ENCODE assay signal across 32 cellular contexts in the genomic region with DNA sequence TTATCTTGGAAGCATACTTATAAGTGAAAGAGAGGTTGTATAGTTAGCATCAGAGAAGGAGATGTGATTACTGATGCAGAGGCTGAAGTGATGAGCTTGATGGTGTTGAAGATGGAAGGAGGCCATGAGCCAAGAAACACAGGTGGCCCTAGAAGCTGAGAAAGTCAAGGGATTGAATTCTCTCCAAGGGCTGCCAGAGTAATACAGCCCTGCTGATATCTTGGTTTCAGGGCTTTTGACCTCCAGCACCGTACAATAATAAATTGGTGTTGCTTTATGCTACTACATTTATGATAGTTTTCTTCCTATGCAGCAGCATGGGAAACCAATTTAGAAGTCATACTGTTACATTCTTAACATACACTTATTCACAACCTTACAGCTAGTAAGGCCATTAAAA.
"Had no signal": no experiment of that assay in that cellular context is flagged by ENCODE, and none has a peak within 500 bp of the region (broad histone marks: within the 10 kb centered on the region; RNA-seq: fewer than 3 reads in every experiment).

No MANE protein-coding gene starts in this region.

- H3K27me3 ChIP-seq: ascending aorta, brain microvascular endothelial cell, cardiac muscle cell had no signal

- DNase-seq: activated B cell treated with CpG ODN at 0.5 μM for 24 hours; activated CD4-positive, alpha-beta memory T cell treated with anti-CD3 and anti-CD28 coated beads for 36 hours; activated CD4-positive, alpha-beta T cell treated with anti-CD3 and anti-CD28 coated beads for 4 hours; activated CD4-positive, alpha-beta T cell treated with anti-CD3 and anti-CD28 coated beads, Interleukin-2, amount 10 ng/mL, durations not matched to agents 24 days and 14 days; activated CD4-positive, alpha-beta T cell treated with anti-CD3 and anti-CD28 coated beads, Interleukin-2, amount 50 U/mL, for 1 hour; activated CD4-positive, alpha-beta T cell treated with anti-CD3 and anti-CD28 coated beads, Interleukin-2, amount 50 U/mL, for 4 hours; activated CD4-positive, CD25-positive, alpha-beta regulatory T cell treated with anti-CD3 and anti-CD28 coated beads, Interleukin-2, amount 50 U/mL, for 72 hours; activated CD8-positive, alpha-beta memory T cell treated with anti-CD3 and anti-CD28 coated beads, Interleukin-2, amount 50 U/mL, for 4 hours; activated CD8-positive, alpha-beta T cell treated with anti-CD3 and anti-CD28 coated beads for 36 hours; activated effector memory CD4-positive, alpha-beta T cell treated with Interleukin-2 at 50 U/mL for 16 hours; activated gamma-delta T cell; activated naive CD4-positive, alpha-beta T cell treated with anti-CD3 and anti-CD28 coated beads, Interleukin-2, amount 10 ng/mL, durations not matched to agents 7 days and 5 days; activated naive CD4-positive, alpha-beta T cell treated with Interleukin-2 at 50 U/mL for 16 hours; activated naive CD8-positive, alpha-beta T cell treated with anti-CD3 and anti-CD28 coated beads, Interleukin-2, amount 10 ng/mL, durations not matched to agents 7 days and 5 days; activated naive CD8-positive, alpha-beta T cell treated with anti-CD3 and anti-CD28 coated beads, Interleukin-2, amount 50 U/mL, for 24 hours; activated T-cell treated with anti-CD3 and anti-CD28 coated beads, Interleukin-2, amount 50 U/mL, for 24 hours; activated T-cell treated with anti-CD3 and anti-CD28 coated beads, Interleukin-2, amount 50 U/mL, for 48 hours; amygdala; brain microvascular endothelial cell; caudate nucleus; T-helper 1 cell; T-helper 2 cell; T-helper 9 cell had no signal

- H3K4me1 Mint-ChIP-seq: activated CD4-positive, alpha-beta T cell treated with anti-CD3 and anti-CD28 coated beads, Interleukin-2, amount 10 ng/mL, durations not matched to agents 24 days and 14 days; activated naive CD4-positive, alpha-beta T cell treated with anti-CD3 and anti-CD28 coated beads, Interleukin-2, amount 10 ng/mL, durations not matched to agents 7 days and 5 days; activated naive CD4-positive, alpha-beta T cell treated with anti-CD3 and anti-CD28 coated beads, Interleukin-2, amount 50 U/mL, for 24 hours; activated naive CD8-positive, alpha-beta T cell treated with anti-CD3 and anti-CD28 coated beads, Interleukin-2, amount 10 ng/mL, durations not matched to agents 7 days and 5 days; activated naive CD8-positive, alpha-beta T cell treated with anti-CD3 and anti-CD28 coated beads, Interleukin-2, amount 50 U/mL, for 24 hours; central memory CD8-positive, alpha-beta T cell had no signal

- ATAC-seq: activated CD8-positive, alpha-beta T cell treated with anti-CD3 and anti-CD28 coated beads for 36 hours; activated naive CD8-positive, alpha-beta T cell treated with anti-CD3 and anti-CD28 coated beads, Interleukin-2, amount 50 U/mL, for 24 hours had no signal

- H3K4me3 Mint-ChIP-seq: activated B cell treated with CpG ODN at 0.5 μM for 24 hours; activated CD4-positive, alpha-beta memory T cell treated with anti-CD3 and anti-CD28 coated beads for 36 hours; activated CD4-positive, alpha-beta T cell treated with anti-CD3 and anti-CD28 coated beads, Interleukin-2, amount 10 ng/mL, durations not matched to agents 24 days and 14 days; activated CD8-positive, alpha-beta T cell treated with anti-CD3 and anti-CD28 coated beads for 36 hours; activated naive CD4-positive, alpha-beta T cell treated with anti-CD3 and anti-CD28 coated beads, Interleukin-2, amount 10 ng/mL, durations not matched to agents 7 days and 5 days; activated naive CD4-positive, alpha-beta T cell treated with anti-CD3 and anti-CD28 coated beads, Interleukin-2, amount 50 U/mL, for 24 hours; activated naive CD8-positive, alpha-beta T cell; activated naive CD8-positive, alpha-beta T cell treated with anti-CD3 and anti-CD28 coated beads, Interleukin-2, amount 10 ng/mL, durations not matched to agents 7 days and 5 days; activated naive CD8-positive, alpha-beta T cell treated with anti-CD3 and anti-CD28 coated beads, Interleukin-2, amount 50 U/mL, for 24 hours; activated T-cell treated with anti-CD3 and anti-CD28 coated beads, Interleukin-2, amount 50 U/mL, for 24 hours; central memory CD8-positive, alpha-beta T cell; T-helper 1 cell treated with Interleukin-12 subunit alpha and Interleukin-12 subunit beta and Interleukin-4 antibody, amounts not matched to agents 30 μg/mL and 1 μg/mL, for 36 hours; T-helper 2 cell treated with Interferon-gamma antibody and Interleukin-4, amounts not matched to agents 5 μg/mL and 100 μg/mL, for 36 hours had no signal

- H3K27me3 Mint-ChIP-seq: activated B cell treated with CpG ODN at 0.5 μM for 24 hours; activated CD4-positive, alpha-beta memory T cell treated with anti-CD3 and anti-CD28 coated beads for 36 hours; activated CD4-positive, alpha-beta T cell treated with anti-CD3 and anti-CD28 coated beads, Interleukin-2, amount 10 ng/mL, durations not matched to agents 24 days and 14 days; activated CD8-positive, alpha-beta T cell treated with anti-CD3 and anti-CD28 coated beads for 36 hours; activated naive CD4-positive, alpha-beta T cell treated with anti-CD3 and anti-CD28 coated beads, Interleukin-2, amount 10 ng/mL, durations not matched to agents 7 days and 5 days; activated naive CD4-positive, alpha-beta T cell treated with anti-CD3 and anti-CD28 coated beads, Interleukin-2, amount 50 U/mL, for 24 hours; activated naive CD8-positive, alpha-beta T cell; activated naive CD8-positive, alpha-beta T cell treated with anti-CD3 and anti-CD28 coated beads, Interleukin-2, amount 10 ng/mL, durations not matched to agents 7 days and 5 days; activated naive CD8-positive, alpha-beta T cell treated with anti-CD3 and anti-CD28 coated beads, Interleukin-2, amount 50 U/mL, for 24 hours; activated T-cell treated with anti-CD3 and anti-CD28 coated beads, Interleukin-2, amount 50 U/mL, for 24 hours; central memory CD8-positive, alpha-beta T cell had no signal

- H3K9me3 ChIP-seq: ascending aorta had no signal

- H3K4me1 ChIP-seq: ascending aorta had no signal

- H3K27ac ChIP-seq: ascending aorta, brain microvascular endothelial cell, cardiac muscle cell, VCaP had no signal

- H3K9me3 Mint-ChIP-seq: activated CD4-positive, alpha-beta memory T cell treated with anti-CD3 and anti-CD28 coated beads for 36 hours; activated CD4-positive, alpha-beta T cell treated with anti-CD3 and anti-CD28 coated beads, Interleukin-2, amount 10 ng/mL, durations not matched to agents 24 days and 14 days; activated CD8-positive, alpha-beta T cell treated with anti-CD3 and anti-CD28 coated beads for 36 hours; activated T-cell treated with anti-CD3 and anti-CD28 coated beads, Interleukin-2, amount 50 U/mL, for 24 hours; T-helper 1 cell treated with Interleukin-12 subunit alpha and Interleukin-12 subunit beta and Interleukin-4 antibody, amounts not matched to agents 30 μg/mL and 1 μg/mL, for 36 hours had no signal

- H3K36me3 Mint-ChIP-seq: activated CD4-positive, alpha-beta memory T cell treated with anti-CD3 and anti-CD28 coated beads for 36 hours; activated naive CD4-positive, alpha-beta T cell treated with anti-CD3 and anti-CD28 coated beads, Interleukin-2, amount 10 ng/mL, durations not matched to agents 7 days and 5 days; activated naive CD4-positive, alpha-beta T cell treated with anti-CD3 and anti-CD28 coated beads, Interleukin-2, amount 50 U/mL, for 24 hours; activated naive CD8-positive, alpha-beta T cell; activated naive CD8-positive, alpha-beta T cell treated with anti-CD3 and anti-CD28 coated beads, Interleukin-2, amount 10 ng/mL, durations not matched to agents 7 days and 5 days had no signal

- H3K36me3 ChIP-seq: ascending aorta, brain microvascular endothelial cell, cardiac muscle cell had no signal

- H3K4me3 ChIP-seq: ascending aorta, cardiac muscle cell had no signal

- H3K27ac Mint-ChIP-seq: activated B cell treated with CpG ODN at 0.5 μM for 24 hours; activated CD4-positive, alpha-beta memory T cell treated with anti-CD3 and anti-CD28 coated beads for 36 hours; activated CD4-positive, alpha-beta T cell treated with anti-CD3 and anti-CD28 coated beads, Interleukin-2, amount 10 ng/mL, durations not matched to agents 24 days and 14 days; activated CD8-positive, alpha-beta T cell treated with anti-CD3 and anti-CD28 coated beads for 36 hours; activated naive CD4-positive, alpha-beta T cell treated with anti-CD3 and anti-CD28 coated beads, Interleukin-2, amount 10 ng/mL, durations not matched to agents 7 days and 5 days; activated naive CD4-positive, alpha-beta T cell treated with anti-CD3 and anti-CD28 coated beads, Interleukin-2, amount 50 U/mL, for 24 hours; activated naive CD8-positive, alpha-beta T cell; activated naive CD8-positive, alpha-beta T cell treated with anti-CD3 and anti-CD28 coated beads, Interleukin-2, amount 10 ng/mL, durations not matched to agents 7 days and 5 days; activated naive CD8-positive, alpha-beta T cell treated with anti-CD3 and anti-CD28 coated beads, Interleukin-2, amount 50 U/mL, for 24 hours; activated T-cell treated with anti-CD3 and anti-CD28 coated beads, Interleukin-2, amount 50 U/mL, for 24 hours; activated T-helper 2 cell treated with anti-CD3 and anti-CD28 coated beads, Interferon-gamma antibody, Interleukin-2, Interleukin-4, amounts not matched to agents 10 μg/mL and 5 μg/mL and 100 μg/mL, durations not matched to agents 14 hours and 24 hours and 36 hours; T-helper 1 cell treated with Interleukin-12 subunit alpha and Interleukin-12 subunit beta and Interleukin-4 antibody, amounts not matched to agents 30 μg/mL and 1 μg/mL, for 36 hours; T-helper 2 cell treated with Interferon-gamma antibody and Interleukin-4, amounts not matched to agents 5 μg/mL and 100 μg/mL, for 36 hours had no signal
